In the genomic region with DNA sequence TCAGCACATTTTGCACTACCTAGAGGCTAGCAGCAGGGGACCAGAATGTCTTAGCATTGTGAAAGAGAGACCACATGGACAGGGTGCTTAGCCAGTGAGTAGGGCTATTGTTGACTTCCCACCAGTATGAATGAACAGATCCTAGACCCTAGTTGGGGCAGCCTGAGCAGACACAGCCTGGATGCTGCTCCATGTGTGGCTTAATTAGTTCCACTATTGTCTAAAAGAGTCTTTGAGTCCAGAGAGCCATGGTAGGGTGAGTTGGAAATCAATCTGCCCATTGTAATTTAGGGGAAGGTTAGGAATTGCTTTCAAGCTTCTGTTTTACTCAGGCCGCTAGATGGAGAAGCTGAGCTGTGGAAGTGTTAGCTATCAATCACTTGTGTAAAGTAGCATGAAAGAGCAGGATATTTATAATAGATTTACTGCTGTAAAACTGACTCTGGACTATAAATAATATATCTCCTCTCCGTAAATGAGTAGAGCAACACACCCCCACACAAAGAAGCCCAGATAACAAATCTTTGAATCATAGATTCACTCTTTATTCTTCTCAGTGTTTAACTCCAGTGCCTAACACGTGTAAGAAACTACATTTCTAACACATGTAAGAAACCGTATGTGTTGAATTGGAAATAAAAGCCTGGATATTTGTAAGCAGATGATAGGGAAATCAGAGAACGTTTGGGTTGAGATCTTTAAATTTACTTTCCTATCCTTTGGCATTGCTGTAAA, we compare ENCODE assay signal across 8 cellular contexts. TPM values are rescaled to one million over a fixed set of nuclear protein-coding genes. Genes with fewer than 3 reads are reported as not detected.
DNase-seq lines count a peak whose midpoint lies in the region; ATAC-seq and TF ChIP-seq lines count a peak whose summit lies in the region.

No MANE protein-coding gene starts in this region.

- H3K4me1 ChIP-seq in MM.1S (ENCODE audit: low read length) (peaks cover 46% of the 10 kb centered on the region), fibroblast of lung (ENCODE audit: control insufficient read depth, extremely low read depth, insufficient read depth, low read length) (no peaks in the 10 kb centered on the region)

- ATAC-seq in activated CD4-positive, CD25-positive, alpha-beta regulatory T cell treated with anti-CD3 and anti-CD28 coated beads, Interleukin-2, amount 50 U/mL, for 24 hours = no peak
- ATAC-seq in HG03039 (IDR thresholded peaks at IDR 0.05; ENCODE audit: unreplicated experiment) = no peak

- peaks cover 28% of the 10 kb centered on the region for H3F3A ChIP-seq in MM.1S (ENCODE audit: insufficient read depth, low read length)
- peaks cover 38% of the 10 kb centered on the region for H3F3A ChIP-seq in SU-DHL-6 (ENCODE audit: insufficient read depth)
- no peaks in the 10 kb centered on the region for H3F3A ChIP-seq in neural cell (ENCODE audit: insufficient read depth, low read length, poor library complexity, severe bottlenecking)

- H3K9me2 ChIP-seq in MM.1S (replicated peaks; ENCODE audit: insufficient read depth, low read length) (no peaks in the 10 kb centered on the region), SU-DHL-6 (replicated peaks; ENCODE audit: insufficient read depth, low read length) (no peaks in the 10 kb centered on the region), neural cell (ENCODE audit: insufficient read depth, low read length) (no peaks in the 10 kb centered on the region)

- H3K9ac ChIP-seq in MM.1S (ENCODE audit: low read length) (no peak overlapping the region), SU-DHL-6 (ENCODE audit: low read length) (peak overlapping the region; percentile 86), fibroblast of lung (ENCODE audit: insufficient read depth, low read length) (no peak overlapping the region), neural cell (ENCODE audit: low read length) (no peak overlapping the region)

- H3K79me2 ChIP-seq in MM.1S (ENCODE audit: low read length) (peaks cover 5% of the 10 kb centered on the region), SU-DHL-6 (ENCODE audit: insufficient read depth, low read length) (peaks cover 14% of the 10 kb centered on the region), fibroblast of lung (ENCODE audit: control insufficient read depth, insufficient read depth, low read length) (no peaks in the 10 kb centered on the region), neural cell (replicated peaks; ENCODE audit: insufficient read depth, low read length) (no peaks in the 10 kb centered on the region)

- no peaks in the 10 kb centered on the region for H3K27me3 ChIP-seq in MM.1S (replicated peaks; ENCODE audit: insufficient read depth, low read length)
- H3K27me3 ChIP-seq in SU-DHL-6 (ENCODE audit: low read length) = no peaks in the 10 kb centered on the region
- H3K27me3 ChIP-seq in fibroblast of lung (ENCODE audit: control insufficient read depth, insufficient read depth, low read length) = no peaks in the 10 kb centered on the region
- no peaks in the 10 kb centered on the region for H3K27me3 ChIP-seq in neural cell (ENCODE audit: insufficient read depth, low read depth, low read length)

- H3K9me3 ChIP-seq in MM.1S (replicated peaks; ENCODE audit: insufficient read depth, low read length) = no peaks in the 10 kb centered on the region
- no peaks in the 10 kb centered on the region for H3K9me3 ChIP-seq in SU-DHL-6 (ENCODE audit: insufficient read depth, low read length)
- H3K9me3 ChIP-seq in fibroblast of lung (ENCODE audit: control insufficient read depth, insufficient read depth, low read depth, low read length) = no peaks in the 10 kb centered on the region
- H3K9me3 ChIP-seq in neural cell (ENCODE audit: low read length) = no peaks in the 10 kb centered on the region

- TF ChIP-seq RAD21 in neural cell (conservative IDR thresholded peaks at IDR 0.05) = peak; percentile 85

- H2AFZ ChIP-seq in MM.1S (ENCODE audit: low read length) = peak overlapping the region; percentile 15; the same call in 1 of the 2 replicates
- H2AFZ ChIP-seq in SU-DHL-6 (ENCODE audit: low read depth, low read length, severe bottlenecking) = peak overlapping the region; percentile 86
- H2AFZ ChIP-seq in fibroblast of lung (ENCODE audit: low read length) = no peak overlapping the region
- peak overlapping the region; percentile 2 for H2AFZ ChIP-seq in neural cell (ENCODE audit: low read depth, low read length)

- in situ Hi-C loops in Caki2 (cut with HindIII; ENCODE audit: low pct_unique_long_range_greater_than_20kb, low sequenced_read_pairs) = no loop called here

- H3K36me3 ChIP-seq in MM.1S (replicated peaks; ENCODE audit: insufficient read depth, low read length) (no peaks in the 10 kb centered on the region), SU-DHL-6 (ENCODE audit: low read length) (no peaks in the 10 kb centered on the region), fibroblast of lung (ENCODE audit: control insufficient read depth, insufficient read depth, low read length) (no peaks in the 10 kb centered on the region), neural cell (ENCODE audit: insufficient read depth, low read length) (no peaks in the 10 kb centered on the region)

- H4K20me1 ChIP-seq in MM.1S (ENCODE audit: insufficient read depth, low read length) (no peaks in the 10 kb centered on the region), SU-DHL-6 (ENCODE audit: low read depth, low read length) (no peaks in the 10 kb centered on the region), fibroblast of lung (ENCODE audit: control insufficient read depth, extremely low read depth, insufficient read depth, low read length) (no peaks in the 10 kb centered on the region), neural cell (ENCODE audit: insufficient read depth) (no peaks in the 10 kb centered on the region)

- no peak for TF ChIP-seq EP300 in neural cell (conservative IDR thresholded peaks at IDR 0.05; ENCODE audit: poor library complexity, severe bottlenecking)

- H3K27ac ChIP-seq in MM.1S (ENCODE audit: low read length) = no peak overlapping the region
- H3K27ac ChIP-seq in SU-DHL-6 (ENCODE audit: low read depth, low read length) = peak overlapping the region; percentile 94
- no peak overlapping the region for H3K27ac ChIP-seq in fibroblast of lung (ENCODE audit: insufficient read depth, low read length)
- H3K27ac ChIP-seq in neural cell (ENCODE audit: low read length) = no peak overlapping the region

- H3K4me2 ChIP-seq in MM.1S (ENCODE audit: low read depth, low read length) = 0 out of 2 replicates have a peak overlapping the region, but pooled peaks have one; percentile 9
- H3K4me2 ChIP-seq in SU-DHL-6 (ENCODE audit: low read depth, low read length, poor library complexity, severe bottlenecking) = peak overlapping the region; percentile 95
- H3K4me2 ChIP-seq in fibroblast of lung (ENCODE audit: extremely low read depth, insufficient read depth, low read length) = no peak overlapping the region
- no peak overlapping the region for H3K4me2 ChIP-seq in neural cell (ENCODE audit: low read length)

- DNase-seq in Caki2 (ENCODE audit: low read depth) (peak; percentile 24), GM20000 (ENCODE audit: low spot score) (no peak), MM.1S (peak; percentile 70), fibroblast of lung (ENCODE audit: low read depth in 2 of 2) (peak; percentile 28 to 51)

- H3K4me3 ChIP-seq in MM.1S (ENCODE audit: low read length) (no peak overlapping the region), SU-DHL-6 (ENCODE audit: insufficient read depth, low read length, poor library complexity, severe bottlenecking) (no peak overlapping the region), fibroblast of lung (replicated peaks in 1 of 4; ENCODE audit: control extremely low read depth in 1 of 4, insufficient read depth in 1 of 4, low read depth in 3 of 4, low read length in 4 of 4) (no peak overlapping the region), neural cell (ENCODE audit: low read length) (no peak overlapping the region)

- peak; percentile 64 for TF ChIP-seq CTCF in GM20000 (IDR thresholded peaks at IDR 0.05; ENCODE audit: extremely low read depth, missing control alignments)
- peak; percentile 80 for TF ChIP-seq CTCF in MM.1S (IDR thresholded peaks at IDR 0.05; ENCODE audit: low read length)
- peak; percentile 91 for TF ChIP-seq CTCF in SU-DHL-6 (IDR thresholded peaks at IDR 0.05; ENCODE audit: insufficient read depth, low read length, poor library complexity, severe bottlenecking)
- TF ChIP-seq CTCF in fibroblast of lung (conservative IDR thresholded peaks at IDR 0.05 in 1 of 2, IDR thresholded peaks at IDR 0.05 in 1 of 2; ENCODE audit: low read depth in 1 of 2, low read length in 2 of 2) = peak; percentile 47 to 77
- peak; percentile 87 for TF ChIP-seq CTCF in neural cell (IDR thresholded peaks at IDR 0.05; ENCODE audit: poor library complexity, severe bottlenecking)

TF ChIP-seq in neural cell, 6 proteins besides CTCF, POLR2A, EP300 and RAD21:
- no peak for TF ChIP-seq POLR2AphosphoS5 (IDR thresholded peaks at IDR 0.05)
- peak; percentile 83 for TF ChIP-seq SMC3 (conservative IDR thresholded peaks at IDR 0.05; ENCODE audit: poor library complexity)

RNA-seq across cellular contexts. Expression of a gene that starts 4.1 kb away (rescaled TPM):
- not detected in 2 replicates for total RNA-seq in Caki2 (2014; rRNA removed; shearing (Covaris generic); ENCODE audit: low replicate concordance)
- not detected in 2 replicates for total RNA-seq in fibroblast of lung
- polyA plus RNA-seq in fibroblast of lung = not detected in 2 replicates
- 0.10 and 0.17 TPM in 2 replicates for polyA plus RNA-seq in fibroblast of lung (2012)
- not detected in 2 replicates for polyA minus RNA-seq in fibroblast of lung (ENCODE audit: low replicate concordance)
- not detected in 2 replicates for polyA plus RNA-seq in neural cell
- not detected in 2 replicates for polyA minus RNA-seq in neural cell

RNA-seq across cellular contexts. Expression of a gene that starts 50.9 kb away (rescaled TPM):
- 8.8 and 9.0 TPM in 2 replicates for total RNA-seq in Caki2 (2014; rRNA removed; shearing (Covaris generic); ENCODE audit: low replicate concordance)
- 1.8 TPM in 2 replicates for total RNA-seq in fibroblast of lung
- polyA plus RNA-seq in fibroblast of lung (1.5 and 3.7 TPM in 2 replicates), neural cell (0.21 TPM in 1 of 2 replicates, not detected in the other)
- 0.65 and 2.3 TPM in 2 replicates for polyA plus RNA-seq in fibroblast of lung (2012)
- polyA minus RNA-seq in fibroblast of lung (ENCODE audit: low replicate concordance) (0.85 and 1.7 TPM in 2 replicates), neural cell (0.24 TPM in 1 of 2 replicates, not detected in the other)

Comparison
In these comparisons a context has a peak if more than half of its experiments do, and no peak if none do; other contexts are left out.
1. H3K4me2 ChIP-seq: peak in MM.1S (single experiment) and SU-DHL-6 (single experiment); none in fibroblast of lung (single experiment) and neural cell (single experiment).
2. Peak in every context shown above with its lines, with median percentiles within 50 percentile points of each other: CTCF ChIP-seq.